Comparison of ENCODE assay signal across 16 cellular contexts in genomic region chr9:113585555-113585954, GRCh38.
A peak's percentile ranks its signal among the peaks of the same experiment; 100 is the strongest.
DNase-seq lines count a peak whose midpoint lies in the region; ATAC-seq and TF ChIP-seq lines count a peak whose summit lies in the region.
"Had no signal": no experiment of that assay in that cellular context is flagged by ENCODE, and none has a peak within 500 bp of the region (broad histone marks: within the 10 kb centered on the region; RNA-seq: fewer than 3 reads in every experiment).

No MANE protein-coding gene starts in this region.

- no peak for ATAC-seq in activated T-cell treated with anti-CD3 and anti-CD28 coated beads, Interleukin-2, amount 50 U/mL, for 72 hours (replicated peaks in 1 of 2)
- ATAC-seq in activated CD8-positive, alpha-beta T cell treated with anti-CD3 and anti-CD28 coated beads for 36 hours = no peak
- ATAC-seq in stimulated activated effector memory CD8-positive, alpha-beta T cell treated with anti-CD3 and anti-CD28 coated beads, Interleukin-12 subunit alpha, Interleukin-12 subunit beta, amount 100 ng/mL, for 72 hours = no peak
- ATAC-seq in GM19463 (IDR thresholded peaks at IDR 0.05; ENCODE audit: unreplicated experiment) = no peak
- ATAC-seq: right lobe of liver had no signal

- peak overlapping the region; percentile 68 for H3K27ac Mint-ChIP-seq in activated T-cell treated with anti-CD3 and anti-CD28 coated beads, Interleukin-2, amount 50 U/mL, for 72 hours
- peak overlapping the region; percentile 44 for H3K27ac Mint-ChIP-seq in activated CD8-positive, alpha-beta T cell treated with anti-CD3 and anti-CD28 coated beads for 36 hours
- peak overlapping the region; percentile 92 for H3K27ac Mint-ChIP-seq in stimulated activated effector memory CD8-positive, alpha-beta T cell treated with anti-CD3 and anti-CD28 coated beads, Interleukin-12 subunit alpha, Interleukin-12 subunit beta, amount 100 ng/mL, for 72 hours

- CTCF ChIA-PET in activated CD8-positive, alpha-beta T cell treated with anti-CD3 and anti-CD28 coated beads for 36 hours (lab: Charles Lee) = interaction anchor here (0.6 to 27.7 kb wide), 4 partner anchors 56 to 184 kb away, joined by 3 to 621 read pairs (median 54); partner anchors contain the start of gene ALAD

- H3K4me3 ChIP-seq in esophagus squamous epithelium (no peak overlapping the region), adrenal gland (no peak overlapping the region)
- H3K4me3 ChIP-seq: GM23248, right lobe of liver, SJSA1 had no signal

- H3K9me3 Mint-ChIP-seq in activated T-cell treated with anti-CD3 and anti-CD28 coated beads, Interleukin-2, amount 50 U/mL, for 72 hours = no peaks in the 10 kb centered on the region
- no peaks in the 10 kb centered on the region for H3K9me3 Mint-ChIP-seq in activated CD8-positive, alpha-beta T cell treated with anti-CD3 and anti-CD28 coated beads for 36 hours
- no peaks in the 10 kb centered on the region for H3K9me3 Mint-ChIP-seq in stimulated activated effector memory CD8-positive, alpha-beta T cell treated with anti-CD3 and anti-CD28 coated beads, Interleukin-12 subunit alpha, Interleukin-12 subunit beta, amount 100 ng/mL, for 72 hours
- H3K9me3 Mint-ChIP-seq: dendritic cell treated with granulocyte-macrophage colony-stimulating factor and Interleukin-4, amounts not matched to agents 40 ng/mL and 50 ng/mL, for 4 days had no signal

- peak overlapping the region; percentile 10 to 42 (median 34) for H3K27ac ChIP-seq in esophagus squamous epithelium
- peak overlapping the region in 1 of 5 donors; percentile 1 for H3K27ac ChIP-seq in adrenal gland
- H3K27ac ChIP-seq: GM23248, right lobe of liver, SJSA1 had no signal

- TF ChIP-seq POLR2A in esophagus squamous epithelium (IDR thresholded peaks at IDR 0.05) = no peak
- no peak for TF ChIP-seq POLR2A in adrenal gland (IDR thresholded peaks at IDR 0.05)

- 58% methylated on average over 2 of the region's 2 CpGs; no CpG with 5 or more reads in 1 of the 2 donors for WGBS in esophagus squamous epithelium, 2 donors
- 88 to 100% (median 92%) methylated on average over 2 of the region's 2 CpGs for WGBS in adrenal gland, 4 donors

- no peak for DNase-seq in activated T-cell treated with anti-CD3 and anti-CD28 coated beads, Interleukin-2, amount 50 U/mL, for 72 hours
- DNase-seq in activated T-cell treated with anti-CD3 and anti-CD28 coated beads for 4 hours (no peak), esophagus squamous epithelium (lab: John Stamatoyannopoulos, UW) (no peak), SKM-1 treated with dmso at 0.1 percent for 144 hours (lab: John Stamatoyannopoulos, UW; ENCODE audit: unreplicated experiment) (no peak), adrenal gland (no peak)
- no peak for DNase-seq in activated CD8-positive, alpha-beta T cell treated with anti-CD3 and anti-CD28 coated beads for 36 hours
- no peak for DNase-seq in stimulated activated effector memory CD8-positive, alpha-beta T cell treated with anti-CD3 and anti-CD28 coated beads, Interleukin-12 subunit alpha, Interleukin-12 subunit beta, amount 100 ng/mL, for 72 hours (ENCODE audit: low spot score in 2 of 2)
- DNase-seq: activated CD8-positive, alpha-beta memory T cell treated with anti-CD3 and anti-CD28 coated beads, Interleukin-2, amount 50 U/mL, for 48 hours; GF-D8; GM23248; NCI-H1092; stimulated activated CD4-positive, alpha-beta T cell treated with anti-CD3 and anti-CD28 coated beads, Interleukin-4, amount 100 ng/mL, for 1 hour had no signal

- H3K4me1 ChIP-seq in esophagus squamous epithelium = peaks cover 30 to 88% (median 55%) of the 10 kb centered on the region in 3 donors
- peaks cover 12 to 37% of the 10 kb centered on the region in 2 donors for H3K4me1 ChIP-seq in adrenal gland (replicated peaks in 1 of 2)

- peak overlapping the region in 1 of 2 donors; percentile 24 for H3K4me3 Mint-ChIP-seq in activated T-cell treated with anti-CD3 and anti-CD28 coated beads, Interleukin-2, amount 50 U/mL, for 72 hours
- H3K4me3 Mint-ChIP-seq in activated CD8-positive, alpha-beta T cell treated with anti-CD3 and anti-CD28 coated beads for 36 hours = no peak overlapping the region
- no peak overlapping the region for H3K4me3 Mint-ChIP-seq in stimulated activated effector memory CD8-positive, alpha-beta T cell treated with anti-CD3 and anti-CD28 coated beads, Interleukin-12 subunit alpha, Interleukin-12 subunit beta, amount 100 ng/mL, for 72 hours
- H3K4me3 Mint-ChIP-seq: dendritic cell treated with granulocyte-macrophage colony-stimulating factor and Interleukin-4, amounts not matched to agents 40 ng/mL and 50 ng/mL, for 4 days had no signal

- H3K27me3 ChIP-seq in esophagus squamous epithelium = no peaks in the 10 kb centered on the region
- H3K27me3 ChIP-seq in adrenal gland = no peaks in the 10 kb centered on the region
- H3K27me3 ChIP-seq: right lobe of liver, SJSA1 had no signal

- no peak for TF ChIP-seq CTCF in activated CD8-positive, alpha-beta T cell treated with anti-CD3 and anti-CD28 coated beads for 36 hours (IDR thresholded peaks at IDR 0.05)
- TF ChIP-seq CTCF in esophagus squamous epithelium (IDR thresholded peaks at IDR 0.05) (no peak), adrenal gland (IDR thresholded peaks at IDR 0.05) (no peak)

- peaks cover 0 to 13% of the 10 kb centered on the region in 2 donors for H3K36me3 Mint-ChIP-seq in activated T-cell treated with anti-CD3 and anti-CD28 coated beads, Interleukin-2, amount 50 U/mL, for 72 hours (ENCODE audit: insufficient read depth in 2 of 2)
- peaks cover 50% of the 10 kb centered on the region for H3K36me3 Mint-ChIP-seq in activated CD8-positive, alpha-beta T cell treated with anti-CD3 and anti-CD28 coated beads for 36 hours (ENCODE audit: low read depth)
- H3K36me3 Mint-ChIP-seq in stimulated activated effector memory CD8-positive, alpha-beta T cell treated with anti-CD3 and anti-CD28 coated beads, Interleukin-12 subunit alpha, Interleukin-12 subunit beta, amount 100 ng/mL, for 72 hours = peaks cover 74% of the 10 kb centered on the region

- H3K36me3 ChIP-seq in esophagus squamous epithelium (peaks cover 10 to 35% (median 10%) of the 10 kb centered on the region in 3 donors), adrenal gland (replicated peaks in 1 of 2) (peaks cover 0 to 19% of the 10 kb centered on the region in 2 donors)

- H3K9me3 ChIP-seq in esophagus squamous epithelium (no peaks in the 10 kb centered on the region), adrenal gland (replicated peaks in 1 of 3) (no peaks in the 10 kb centered on the region)
- H3K9me3 ChIP-seq: right lobe of liver, SJSA1 had no signal

- no peaks in the 10 kb centered on the region for H3K27me3 Mint-ChIP-seq in activated T-cell treated with anti-CD3 and anti-CD28 coated beads, Interleukin-2, amount 50 U/mL, for 72 hours (ENCODE audit: low read depth)
- H3K27me3 Mint-ChIP-seq in activated CD8-positive, alpha-beta T cell treated with anti-CD3 and anti-CD28 coated beads for 36 hours = no peaks in the 10 kb centered on the region
- H3K27me3 Mint-ChIP-seq: dendritic cell treated with granulocyte-macrophage colony-stimulating factor and Interleukin-4, amounts not matched to agents 40 ng/mL and 50 ng/mL, for 4 days had no signal

- intact Hi-C loops in activated CD8-positive, alpha-beta T cell treated with anti-CD3 and anti-CD28 coated beads for 36 hours (cut with micrococcal nuclease) = no loop called here
- intact Hi-C loops in esophagus squamous epithelium (cut with DNase I) = loop anchor here (5.0 kb wide), 1 partner anchor 128 kb away; no protein-coding TSS in a partner anchor
- intact Hi-C loops in adrenal gland (cut with DNase I) = no loop called here

- H3K4me1 Mint-ChIP-seq in activated T-cell treated with anti-CD3 and anti-CD28 coated beads, Interleukin-2, amount 50 U/mL, for 72 hours (ENCODE audit: low read depth) = peaks cover 85% of the 10 kb centered on the region
- peaks cover 73% of the 10 kb centered on the region for H3K4me1 Mint-ChIP-seq in activated CD8-positive, alpha-beta T cell treated with anti-CD3 and anti-CD28 coated beads for 36 hours (ENCODE audit: low read depth)
- peaks cover 87% of the 10 kb centered on the region for H3K4me1 Mint-ChIP-seq in stimulated activated effector memory CD8-positive, alpha-beta T cell treated with anti-CD3 and anti-CD28 coated beads, Interleukin-12 subunit alpha, Interleukin-12 subunit beta, amount 100 ng/mL, for 72 hours

- POLR2A ChIA-PET in activated CD8-positive, alpha-beta T cell treated with anti-CD3 and anti-CD28 coated beads for 36 hours (lab: Charles Lee) = interaction anchor here (0.6 to 1.1 kb wide), 2 partner anchors 37 to 152 kb away, joined by 3 read pairs; no protein-coding TSS in a partner anchor
